In genomic region chr20:30376430-30376766, GRCh38 we compare ENCODE assay signal across 2 cellular contexts.
TF ChIP-seq lines count a peak whose summit lies in the region.

No MANE protein-coding gene starts in this region.

TF ChIP-seq in K562, 482 proteins besides CTCF, POLR2A, EP300 and RAD21:
- TF ChIP-seq ZNF121 (CRISPR knock-in tag; conservative IDR thresholded peaks at IDR 0.05) (peak; percentile 74), ZBTB33 (CRISPR knock-in tag; IDR thresholded peaks at IDR 0.05) (peak; percentile 50; the same call in 1 of the 2 replicates)

TF ChIP-seq in HepG2, 621 proteins besides CTCF, POLR2A, EP300 and RAD21:
- 0 out of 2 replicates have a peak, but pooled peaks have one; percentile 9 for TF ChIP-seq THAP7 (CRISPR knock-in tag; IDR thresholded peaks at IDR 0.05)
- 0 out of 2 replicates have a peak, but pooled peaks have one; percentile 5 for TF ChIP-seq ZNF749 (CRISPR knock-in tag; IDR thresholded peaks at IDR 0.05; ENCODE audit: borderline replicate concordance)
- TF ChIP-seq ZNF121 (CRISPR knock-in tag; IDR thresholded peaks at IDR 0.05) = peak; percentile 77
- TF ChIP-seq NFAT5 (CRISPR knock-in tag; IDR thresholded peaks at IDR 0.05) = 0 out of 2 replicates have a peak, but pooled peaks have one; percentile 8
